Comparison of ENCODE assay signal across 38 cellular contexts in the genomic region with DNA sequence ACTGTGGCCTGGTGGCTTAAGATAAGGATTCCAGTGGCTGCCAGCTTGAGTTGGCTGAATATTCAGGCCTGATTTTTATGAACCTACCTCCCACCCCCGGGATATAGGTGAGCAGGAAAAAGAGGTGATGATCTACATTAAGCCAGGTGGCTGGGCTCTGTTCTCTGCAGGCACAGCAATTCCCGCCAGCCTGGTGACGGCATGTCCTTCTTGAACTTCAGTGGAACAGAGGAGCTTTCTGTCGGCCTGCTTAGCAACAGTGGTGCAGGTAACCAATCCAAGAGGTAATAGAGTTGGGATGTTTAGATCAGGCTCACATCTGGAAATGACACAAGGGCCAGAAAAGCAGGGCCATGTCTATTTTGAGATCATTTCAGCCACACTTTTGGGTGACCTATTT.
"Had no signal": no experiment of that assay in that cellular context is flagged by ENCODE, and none has a peak within 500 bp of the region (broad histone marks: within the 10 kb centered on the region; RNA-seq: fewer than 3 reads in every experiment).

No MANE protein-coding gene starts in this region.

- H3K4me3 ChIP-seq: adrenal gland, cardiac muscle cell had no signal

- H3K27ac Mint-ChIP-seq: activated CD4-positive, alpha-beta memory T cell treated with anti-CD3 and anti-CD28 coated beads, Interleukin-2, amount 10 ng/mL, durations not matched to agents 7 days and 5 days; activated CD4-positive, alpha-beta T cell treated with anti-CD3 and anti-CD28 coated beads for 36 hours; activated CD4-positive, alpha-beta T cell treated with anti-CD3 and anti-CD28 coated beads, Interleukin-2, amount 10 ng/mL, durations not matched to agents 7 days and 5 days; activated CD8-positive, alpha-beta T cell treated with anti-CD3 and anti-CD28 coated beads, Interleukin-2, amount 10 ng/mL, durations not matched to agents 7 days and 5 days; activated naive CD4-positive, alpha-beta T cell treated with anti-CD3 and anti-CD28 coated beads, Interleukin-2, amount 50 U/mL, for 24 hours; activated naive CD8-positive, alpha-beta T cell; activated T-cell treated with anti-CD3 and anti-CD28 coated beads, Interleukin-2, amount 50 U/mL, for 24 hours; activated T-helper 2 cell treated with anti-CD3 and anti-CD28 coated beads, Interferon-gamma antibody, Interleukin-2, Interleukin-4, amounts not matched to agents 10 μg/mL and 5 μg/mL and 100 μg/mL, durations not matched to agents 14 hours and 24 hours and 36 hours; brain; T-helper 1 cell treated with Interleukin-12 subunit alpha and Interleukin-12 subunit beta and Interleukin-4 antibody, amounts not matched to agents 30 μg/mL and 1 μg/mL, for 36 hours; T-helper 2 cell treated with Interferon-gamma antibody and Interleukin-4, amounts not matched to agents 5 μg/mL and 100 μg/mL, for 36 hours; WTC11 had no signal

- FAIRE-seq: TTC549 had no signal

- H3K27me3 Mint-ChIP-seq: activated CD4-positive, alpha-beta memory T cell treated with anti-CD3 and anti-CD28 coated beads, Interleukin-2, amount 10 ng/mL, durations not matched to agents 7 days and 5 days; activated CD4-positive, alpha-beta T cell treated with anti-CD3 and anti-CD28 coated beads for 36 hours; activated CD4-positive, alpha-beta T cell treated with anti-CD3 and anti-CD28 coated beads, Interleukin-2, amount 10 ng/mL, durations not matched to agents 7 days and 5 days; activated CD8-positive, alpha-beta memory T cell treated with anti-CD3 and anti-CD28 coated beads, Interleukin-2, amount 10 ng/mL, durations not matched to agents 7 days and 5 days; activated naive CD4-positive, alpha-beta T cell treated with anti-CD3 and anti-CD28 coated beads, Interleukin-2, amount 10 ng/mL, durations not matched to agents 7 days and 5 days; activated naive CD4-positive, alpha-beta T cell treated with anti-CD3 and anti-CD28 coated beads, Interleukin-2, amount 50 U/mL, for 24 hours; activated naive CD8-positive, alpha-beta T cell; activated T-cell treated with anti-CD3 and anti-CD28 coated beads, Interleukin-2, amount 50 U/mL, for 24 hours; brain; central memory CD8-positive, alpha-beta T cell had no signal

- H3K27ac ChIP-seq: adrenal gland, cardiac muscle cell, WERI-Rb-1 had no signal

- H3K4me1 ChIP-seq: adrenal gland had no signal

- H3K9me3 Mint-ChIP-seq: activated CD4-positive, alpha-beta memory T cell treated with anti-CD3 and anti-CD28 coated beads, Interleukin-2, amount 10 ng/mL, durations not matched to agents 7 days and 5 days; activated CD4-positive, alpha-beta T cell treated with anti-CD3 and anti-CD28 coated beads, Interleukin-2, amount 10 ng/mL, durations not matched to agents 7 days and 5 days; activated naive CD4-positive, alpha-beta T cell treated with anti-CD3 and anti-CD28 coated beads, Interleukin-2, amount 10 ng/mL, durations not matched to agents 7 days and 5 days; activated naive CD4-positive, alpha-beta T cell treated with anti-CD3 and anti-CD28 coated beads, Interleukin-2, amount 50 U/mL, for 24 hours; activated T-cell treated with anti-CD3 and anti-CD28 coated beads, Interleukin-2, amount 50 U/mL, for 24 hours; activated T-helper 2 cell treated with anti-CD3 and anti-CD28 coated beads, Interferon-gamma antibody, Interleukin-2, Interleukin-4, amounts not matched to agents 10 μg/mL and 5 μg/mL and 100 μg/mL, durations not matched to agents 14 hours and 24 hours and 36 hours; brain; central memory CD8-positive, alpha-beta T cell; T-helper 1 cell treated with Interleukin-12 subunit alpha and Interleukin-12 subunit beta and Interleukin-4 antibody, amounts not matched to agents 30 μg/mL and 1 μg/mL, for 36 hours; T-helper 2 cell treated with Interferon-gamma antibody and Interleukin-4, amounts not matched to agents 5 μg/mL and 100 μg/mL, for 36 hours; WTC11 had no signal

- DNase-seq: activated CD4-positive, alpha-beta memory T cell treated with anti-CD3 and anti-CD28 coated beads, Interleukin-2, amount 10 ng/mL, durations not matched to agents 7 days and 5 days; activated CD4-positive, alpha-beta T cell treated with anti-CD3 and anti-CD28 coated beads for 1 hour; activated CD4-positive, alpha-beta T cell treated with anti-CD3 and anti-CD28 coated beads for 36 hours; activated CD4-positive, alpha-beta T cell treated with anti-CD3 and anti-CD28 coated beads for 48 hours; activated CD4-positive, alpha-beta T cell treated with anti-CD3 and anti-CD28 coated beads, Interleukin-2, amount 10 ng/mL, durations not matched to agents 7 days and 5 days; activated CD4-positive, alpha-beta T cell treated with anti-CD3 and anti-CD28 coated beads, Interleukin-2, amount 50 U/mL, for 48 hours; activated CD4-positive, CD25-positive, alpha-beta regulatory T cell; activated CD8-positive, alpha-beta memory T cell treated with anti-CD3 and anti-CD28 coated beads for 24 hours; activated CD8-positive, alpha-beta memory T cell treated with anti-CD3 and anti-CD28 coated beads, Interleukin-2, amount 10 ng/mL, durations not matched to agents 7 days and 5 days; activated CD8-positive, alpha-beta memory T cell treated with anti-CD3 and anti-CD28 coated beads, Interleukin-2, amount 50 U/mL, for 48 hours; activated CD8-positive, alpha-beta T cell treated with anti-CD3 and anti-CD28 coated beads, Interleukin-2, amount 10 ng/mL, durations not matched to agents 7 days and 5 days; activated effector memory CD4-positive, alpha-beta T cell treated with Interleukin-2 at 50 U/mL for 16 hours; activated gamma-delta T cell; activated naive CD4-positive, alpha-beta T cell treated with anti-CD3 and anti-CD28 coated beads, Interleukin-2, amount 10 ng/mL, durations not matched to agents 7 days and 5 days; activated naive CD4-positive, alpha-beta T cell treated with Interleukin-2 at 50 U/mL for 16 hours; activated T-cell treated with anti-CD3 and anti-CD28 coated beads, Interleukin-2, amount 50 U/mL, for 24 hours; activated T-cell treated with anti-CD3 and anti-CD28 coated beads, Interleukin-2, amount 50 U/mL, for 48 hours; amniotic stem cell; aorta; caudate nucleus; cerebellar nuclear complex; SW 1271; T-helper 1 cell; T-helper 2 cell; T-helper 9 cell; WERI-Rb-1 had no signal

- H3K9me3 ChIP-seq: adrenal gland had no signal

- H3K4me1 Mint-ChIP-seq: central memory CD8-positive, alpha-beta T cell; WTC11 had no signal

- H3K4me3 Mint-ChIP-seq: activated CD4-positive, alpha-beta memory T cell treated with anti-CD3 and anti-CD28 coated beads, Interleukin-2, amount 10 ng/mL, durations not matched to agents 7 days and 5 days; activated CD4-positive, alpha-beta T cell treated with anti-CD3 and anti-CD28 coated beads for 36 hours; activated CD4-positive, alpha-beta T cell treated with anti-CD3 and anti-CD28 coated beads, Interleukin-2, amount 10 ng/mL, durations not matched to agents 7 days and 5 days; activated CD8-positive, alpha-beta memory T cell treated with anti-CD3 and anti-CD28 coated beads, Interleukin-2, amount 10 ng/mL, durations not matched to agents 7 days and 5 days; activated CD8-positive, alpha-beta T cell treated with anti-CD3 and anti-CD28 coated beads, Interleukin-2, amount 10 ng/mL, durations not matched to agents 7 days and 5 days; activated naive CD4-positive, alpha-beta T cell treated with anti-CD3 and anti-CD28 coated beads, Interleukin-2, amount 10 ng/mL, durations not matched to agents 7 days and 5 days; activated naive CD4-positive, alpha-beta T cell treated with anti-CD3 and anti-CD28 coated beads, Interleukin-2, amount 50 U/mL, for 24 hours; activated naive CD8-positive, alpha-beta T cell; activated T-cell treated with anti-CD3 and anti-CD28 coated beads, Interleukin-2, amount 50 U/mL, for 24 hours; brain; central memory CD8-positive, alpha-beta T cell; T-helper 1 cell treated with Interleukin-12 subunit alpha and Interleukin-12 subunit beta and Interleukin-4 antibody, amounts not matched to agents 30 μg/mL and 1 μg/mL, for 36 hours; T-helper 2 cell treated with Interferon-gamma antibody and Interleukin-4, amounts not matched to agents 5 μg/mL and 100 μg/mL, for 36 hours; WTC11 had no signal

- ATAC-seq: activated CD4-positive, alpha-beta T cell treated with anti-CD3 and anti-CD28 coated beads for 36 hours; activated CD4-positive, CD25-positive, alpha-beta regulatory T cell treated with anti-CD3 and anti-CD28 coated beads, Interleukin-2, amount 50 U/mL, for 24 hours; activated CD8-positive, alpha-beta memory T cell treated with anti-CD3 and anti-CD28 coated beads, Interleukin-2, amount 10 ng/mL, durations not matched to agents 7 days and 5 days; activated CD8-positive, alpha-beta T cell treated with anti-CD3 and anti-CD28 coated beads, Interleukin-2, amount 10 ng/mL, durations not matched to agents 7 days and 5 days; WTC11 had no signal

- H3K27me3 ChIP-seq: adrenal gland, cardiac muscle cell had no signal
